ENCODE assay signal across 20 cellular contexts in genomic region chr16:4067262-4068001, GRCh38. TPM values are rescaled to one million over a fixed set of nuclear protein-coding genes. Genes with fewer than 3 reads are reported as not detected.
A peak's percentile ranks its signal among the peaks of the same experiment; 100 is the strongest.
DNase-seq lines count a peak whose midpoint lies in the region; FAIRE-seq and TF ChIP-seq lines count a peak whose summit lies in the region.
"Had no signal": no experiment of that assay in that cellular context is flagged by ENCODE, and none has a peak within 500 bp of the region (broad histone marks: within the 10 kb centered on the region; RNA-seq: fewer than 3 reads in every experiment).

No MANE protein-coding gene starts in this region.

- CTCF ChIA-PET in CD4-positive, alpha-beta memory T cell (lab: Charles Lee; ENCODE audit: partially characterized antibody) = interaction anchor here (0.8 to 1.1 kb wide), 2 partner anchors 43 to 84 kb away, joined by 3 read pairs; no protein-coding TSS in a partner anchor

- 67 to 70% (median 69%) methylated on average over 6 of the region's 6 CpGs for WGBS in ovary, 3 donors

- peak overlapping the region; percentile 16 for H3K27ac Mint-ChIP-seq in osteocyte (ENCODE audit: unreplicated experiment)
- peak overlapping the region in 3 of 7 donors; percentile 25 to 65 (median 37) for H3K27ac Mint-ChIP-seq in CD4-positive, alpha-beta memory T cell
- H3K27ac Mint-ChIP-seq: activated CD4-positive, alpha-beta T cell treated with anti-CD3 and anti-CD28 coated beads for 36 hours had no signal

- no peaks in the 10 kb centered on the region for H3K9me3 ChIP-seq in CD4-positive, alpha-beta memory T cell (ENCODE audit: control insufficient read depth in 1 of 2, low read length in 2 of 2)
- H3K9me3 ChIP-seq in ovary = no peaks in the 10 kb centered on the region

- H3K4me3 ChIP-seq in AG10803 (ENCODE audit: low read length) = peak overlapping the region; percentile 37
- H3K4me3 ChIP-seq in fibroblast of the aortic adventitia (ENCODE audit: low read depth, low read length) = no peak overlapping the region
- H3K4me3 ChIP-seq in CD4-positive, alpha-beta memory T cell (ENCODE audit: low read length in 2 of 2) = no peak overlapping the region
- no peak overlapping the region for H3K4me3 ChIP-seq in ovary
- H3K4me3 ChIP-seq: heart right ventricle, thoracic aorta had no signal

- POLR2A ChIA-PET in CD4-positive, alpha-beta memory T cell (lab: Charles Lee; ENCODE audit: partially characterized antibody) = no interaction called here

- no peak overlapping the region for H3K4me3 Mint-ChIP-seq in osteocyte (ENCODE audit: unreplicated experiment)
- peak overlapping the region in 1 of 8 donors; percentile 57 for H3K4me3 Mint-ChIP-seq in CD4-positive, alpha-beta memory T cell
- H3K4me3 Mint-ChIP-seq: activated CD4-positive, alpha-beta T cell treated with anti-CD3 and anti-CD28 coated beads for 36 hours; activated T-cell treated with anti-CD3 and anti-CD28 coated beads, Interleukin-2, amount 50 U/mL, for 4 hours; central memory CD8-positive, alpha-beta T cell; naive thymus-derived CD8-positive, alpha-beta T cell; T-helper 17 cell had no signal

- intact Hi-C loops in CD4-positive, alpha-beta memory T cell (cut with micrococcal nuclease) = no loop called here
- intact Hi-C loops in ovary (cut with DNase I) = no loop called here

- no peak for TF ChIP-seq CTCF in AG10803 (conservative IDR thresholded peaks at IDR 0.05; ENCODE audit: low read length)
- TF ChIP-seq CTCF in fibroblast of the aortic adventitia (IDR thresholded peaks at IDR 0.05; ENCODE audit: insufficient read depth, low read length) = no peak
- TF ChIP-seq CTCF in osteocyte (IDR thresholded peaks at IDR 0.05) = no peak
- no peak for TF ChIP-seq CTCF in ovary (IDR thresholded peaks at IDR 0.05)

- TF ChIP-seq POLR2A in ovary (IDR thresholded peaks at IDR 0.05) = no peak

- H3K4me1 Mint-ChIP-seq in osteocyte (ENCODE audit: unreplicated experiment) = peaks cover 9% of the 10 kb centered on the region
- H3K4me1 Mint-ChIP-seq in CD4-positive, alpha-beta memory T cell = peaks cover 5 to 22% (median 11%) of the 10 kb centered on the region in 4 donors

- peaks cover 16% of the 10 kb centered on the region for H3K9me3 Mint-ChIP-seq in osteocyte (ENCODE audit: unreplicated experiment)
- peaks cover 0 to 15% (median 11%) of the 10 kb centered on the region in 8 donors for H3K9me3 Mint-ChIP-seq in CD4-positive, alpha-beta memory T cell
- H3K9me3 Mint-ChIP-seq: activated T-cell treated with anti-CD3 and anti-CD28 coated beads, Interleukin-2, amount 50 U/mL, for 4 hours; central memory CD8-positive, alpha-beta T cell had no signal

- no peaks in the 10 kb centered on the region for H3K36me3 ChIP-seq in CD4-positive, alpha-beta memory T cell (ENCODE audit: insufficient read depth, low read length)
- H3K36me3 ChIP-seq in ovary = no peaks in the 10 kb centered on the region
- H3K36me3 ChIP-seq: heart right ventricle, thoracic aorta had no signal

- peaks cover 9% of the 10 kb centered on the region for H3K4me1 ChIP-seq in CD4-positive, alpha-beta memory T cell (ENCODE audit: insufficient read depth, low read length)
- H3K4me1 ChIP-seq in ovary (ENCODE audit: insufficient read depth) = peaks cover 1% of the 10 kb centered on the region

- no peak for FAIRE-seq in GM19239 (lab: Jason Lieb, UNC)

- H3K36me3 Mint-ChIP-seq in osteocyte (ENCODE audit: unreplicated experiment) = peaks cover 16% of the 10 kb centered on the region
- H3K36me3 Mint-ChIP-seq in CD4-positive, alpha-beta memory T cell = peaks cover 4 to 6% of the 10 kb centered on the region in 2 donors

- no peaks in the 10 kb centered on the region for H3K27me3 Mint-ChIP-seq in osteocyte (ENCODE audit: unreplicated experiment)
- H3K27me3 Mint-ChIP-seq in CD4-positive, alpha-beta memory T cell = no peaks in the 10 kb centered on the region
- H3K27me3 Mint-ChIP-seq: activated CD4-positive, alpha-beta T cell treated with anti-CD3 and anti-CD28 coated beads for 36 hours; central memory CD8-positive, alpha-beta T cell; naive thymus-derived CD8-positive, alpha-beta T cell; T-helper 17 cell had no signal

- DNase-seq in AG10803 (ENCODE audit: low read depth) = peak; percentile 92
- DNase-seq in HS-5 (ENCODE audit: low read depth) = peak; percentile 26
- peak; percentile 68 for DNase-seq in fibroblast of the aortic adventitia (ENCODE audit: low read depth)
- DNase-seq in osteocyte (ENCODE audit: extremely low spot score, unreplicated experiment) = no peak
- DNase-seq in GM19239 (ENCODE audit: insufficient read length, low spot score) = no peak
- no peak for DNase-seq in NCI-H146 (lab: John Stamatoyannopoulos, UW)
- no peak for DNase-seq in CD4-positive, alpha-beta memory T cell
- DNase-seq in ovary = no peak
- DNase-seq: activated CD4-positive, alpha-beta T cell treated with anti-CD3 and anti-CD28 coated beads for 36 hours; activated T-cell treated with anti-CD3 and anti-CD28 coated beads, Interleukin-2, amount 50 U/mL, for 4 hours; DMS79 treated with DMSO at 0.1 percent for 48 hours; heart right ventricle; naive thymus-derived CD8-positive, alpha-beta T cell; NCI-H1092; NCI-H748 treated with DMSO at 0.1 percent for 48 hours; RPMI8226; T-helper 17 cell had no signal

- TF ChIP-seq EP300 in ovary (IDR thresholded peaks at IDR 0.05) = no peak

- H3K27me3 ChIP-seq in CD4-positive, alpha-beta memory T cell (ENCODE audit: insufficient read depth, low read length) = no peaks in the 10 kb centered on the region
- H3K27me3 ChIP-seq in ovary = no peaks in the 10 kb centered on the region
- H3K27me3 ChIP-seq: heart right ventricle had no signal

- H3K27ac ChIP-seq in CD4-positive, alpha-beta memory T cell (ENCODE audit: low read depth, low read length) = no peak overlapping the region
- H3K27ac ChIP-seq in ovary = no peak overlapping the region
- H3K27ac ChIP-seq: C4-2B, heart right ventricle, thoracic aorta had no signal

RNA-seq across cellular contexts. Expression of gene ADCY9, which starts 48.8 kb away (rescaled TPM):
- total RNA-seq in fibroblast of the aortic adventitia (ENCODE audit: low replicate concordance) (11.2 and 23.6 TPM in 2 replicates), osteocyte (25.3 and 26.9 TPM in 2 replicates), ovary (10 to 100 TPM; 10.7 to 31.3 (median 25.8) TPM)
- 1 to 10 TPM; 7.8 to 8.1 TPM for total RNA-seq in CD4-positive, alpha-beta memory T cell
- 1 to 10 TPM in 1 of 2 donors, under 1 TPM in 1; 0.26 to 1.3 TPM for polyA plus RNA-seq in CD4-positive, alpha-beta memory T cell
- 10 to 100 TPM; 15.1 to 17.8 TPM for polyA plus RNA-seq in ovary

Comparison
In these comparisons a context has a peak if more than half of its experiments do, and no peak if none do; other contexts are left out.
1. DNase-seq: peak in AG10803 (single experiment), HS-5 (single experiment) and fibroblast of the aortic adventitia (single experiment); none in osteocyte (single experiment), GM19239 (single experiment), NCI-H146 (single experiment), CD4-positive, alpha-beta memory T cell (0 of 5) and ovary (0 of 5).